Comparison of ENCODE assay signal across 15 cellular contexts in genomic region chr1:30286241-30286983, GRCh38.
DNase-seq lines count a peak whose midpoint lies in the region; ATAC-seq and TF ChIP-seq lines count a peak whose summit lies in the region.
"Had no signal": no experiment of that assay in that cellular context is flagged by ENCODE, and none has a peak within 500 bp of the region (broad histone marks: within the 10 kb centered on the region; RNA-seq: fewer than 3 reads in every experiment).

No MANE protein-coding gene starts in this region.

- H3K27me3 ChIP-seq in esophagus muscularis mucosa, result peaks cover 0 to 17% (median 0%) of the 10 kb centered on the region in 4 donors

- H3K4me1 ChIP-seq in esophagus muscularis mucosa, result no peaks in the 10 kb centered on the region
- H3K4me1 ChIP-seq: lower lobe of right lung, parathyroid adenoma had no signal

- 84% methylated on average over 9 of the region's 13 CpGs for WGBS in esophagus muscularis mucosa

- intact Hi-C loops in left ventricle myocardium superior (cut with micrococcal nuclease), result no loop called here
- intact Hi-C loops in Right ventricle myocardium superior (cut with DNase I), result no loop called here
- intact Hi-C loops in esophagus muscularis mucosa (cut with DNase I), result no loop called here

- TF ChIP-seq CTCF in esophagus muscularis mucosa (IDR thresholded peaks at IDR 0.05), result no peak

- ATAC-seq in left ventricle myocardium superior (peak; percentile 33), Right ventricle myocardium superior (ENCODE audit: poor library complexity) (no peak), HG03139 (IDR thresholded peaks at IDR 0.05; ENCODE audit: unreplicated experiment) (no peak), GM21526 (IDR thresholded peaks at IDR 0.05; ENCODE audit: low FRiP score, unreplicated experiment) (no peak)
- ATAC-seq: lower lobe of right lung had no signal

- no peak for DNase-seq in left ventricle myocardium superior
- no peak for DNase-seq in Right ventricle myocardium superior
- DNase-seq in NCI-H2171 treated with DMSO at 0.1 percent for 48 hours (lab: John Stamatoyannopoulos, UW), result peak; percentile 46
- peak; percentile 77 for DNase-seq in esophagus muscularis mucosa (ENCODE audit: extremely low spot score)
- DNase-seq in amygdala (lab: John Stamatoyannopoulos, UW), result no peak
- no peak for DNase-seq in kidney tubule cell (ENCODE audit: low spot score)
- DNase-seq: activated CD4-positive, alpha-beta T cell treated with anti-CD3 and anti-CD28 coated beads for 48 hours; cortex of kidney; foreskin melanocyte; lower lobe of right lung; stimulated activated CD4-positive, alpha-beta T cell treated with anti-CD3 and anti-CD28 coated beads, Interleukin-4, amount 100 ng/mL, for 1 hour had no signal

- H3K9me3 ChIP-seq in esophagus muscularis mucosa, result no peaks in the 10 kb centered on the region
- H3K9me3 ChIP-seq: lower lobe of right lung had no signal

- H3K27ac ChIP-seq in esophagus muscularis mucosa (replicated peaks in 1 of 4), result no peak overlapping the region
- H3K27ac ChIP-seq: lower lobe of right lung, parathyroid adenoma, SK-N-MC had no signal

- no peaks in the 10 kb centered on the region for H3K36me3 ChIP-seq in esophagus muscularis mucosa
- H3K36me3 ChIP-seq: lower lobe of right lung had no signal

- no peak for TF ChIP-seq EP300 in esophagus muscularis mucosa (IDR thresholded peaks at IDR 0.05)

- H3K4me3 ChIP-seq in esophagus muscularis mucosa, result no peak overlapping the region
- H3K4me3 ChIP-seq: lower lobe of right lung, SK-N-MC had no signal

- TF ChIP-seq POLR2A in esophagus muscularis mucosa (IDR thresholded peaks at IDR 0.05; ENCODE audit: low read depth), result no peak

Comparison
In these comparisons a context has a peak if more than half of its experiments do, and no peak if none do; other contexts are left out.
1. DNase-seq: peak in NCI-H2171 treated with DMSO at 0.1 percent for 48 hours (single experiment) and esophagus muscularis mucosa (single experiment); none in left ventricle myocardium superior (single experiment), Right ventricle myocardium superior (single experiment), amygdala (0 of 56) and kidney tubule cell (single experiment).